ENCODE assay signal across 1 cellular context in genomic region chr12:4140607-4141301, GRCh38.
TF ChIP-seq lines count a peak whose summit lies in the region.

No MANE protein-coding gene starts in this region.

TF ChIP-seq in GM23338, 12 proteins besides CTCF, POLR2A, EP300 and RAD21 (continued from another document):
- TF ChIP-seq, protein P1, sequence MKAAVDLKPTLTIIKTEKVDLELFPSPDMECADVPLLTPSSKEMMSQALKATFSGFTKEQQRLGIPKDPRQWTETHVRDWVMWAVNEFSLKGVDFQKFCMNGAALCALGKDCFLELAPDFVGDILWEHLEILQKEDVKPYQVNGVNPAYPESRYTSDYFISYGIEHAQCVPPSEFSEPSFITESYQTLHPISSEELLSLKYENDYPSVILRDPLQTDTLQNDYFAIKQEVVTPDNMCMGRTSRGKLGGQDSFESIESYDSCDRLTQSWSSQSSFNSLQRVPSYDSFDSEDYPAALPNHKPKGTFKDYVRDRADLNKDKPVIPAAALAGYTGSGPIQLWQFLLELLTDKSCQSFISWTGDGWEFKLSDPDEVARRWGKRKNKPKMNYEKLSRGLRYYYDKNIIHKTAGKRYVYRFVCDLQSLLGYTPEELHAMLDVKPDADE (IDR thresholded peaks at IDR 0.05) = no peak
- TF ChIP-seq STAT1 (IDR thresholded peaks at IDR 0.05; ENCODE audit: unreplicated experiment) (no peak), REST (IDR thresholded peaks at IDR 0.05; ENCODE audit: unreplicated experiment) (no peak), ZNF114 (CRISPR knock-in tag; IDR thresholded peaks at IDR 0.05) (no peak), JUNB (IDR thresholded peaks at IDR 0.05; ENCODE audit: unreplicated experiment) (no peak), ZNF331 (CRISPR knock-in tag; IDR thresholded peaks at IDR 0.05; ENCODE audit: low read depth) (no peak)
